In the genomic region with DNA sequence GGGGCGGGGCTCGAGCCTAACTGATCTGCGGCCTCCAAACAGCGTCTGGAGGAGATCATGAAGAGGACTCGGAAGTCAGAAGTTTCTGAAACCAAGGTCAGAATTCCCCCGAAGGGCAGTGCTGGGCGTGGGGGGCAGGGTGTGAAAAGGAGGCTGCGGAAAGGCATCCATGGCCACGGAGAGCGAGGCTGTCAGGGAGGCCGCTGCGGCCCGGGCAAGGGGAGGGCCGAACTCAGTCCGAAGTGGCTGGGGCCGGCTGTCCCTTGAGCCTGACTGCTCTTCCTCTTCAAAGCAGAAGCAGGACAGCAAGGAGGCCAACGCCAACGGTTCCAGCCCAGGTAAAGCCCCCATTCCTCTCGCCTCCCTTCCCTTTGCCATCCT, we compare ENCODE assay signal across 19 cellular contexts. TPM values are rescaled to one million over a fixed set of nuclear protein-coding genes. Genes with fewer than 3 reads are reported as not detected.
A peak's percentile ranks its signal among the peaks of the same experiment; 100 is the strongest.
DNase-seq lines count a peak whose midpoint lies in the region; ATAC-seq and TF ChIP-seq lines count a peak whose summit lies in the region.
"Had no signal": no experiment of that assay in that cellular context is flagged by ENCODE, and none has a peak within 500 bp of the region (broad histone marks: within the 10 kb centered on the region; RNA-seq: fewer than 3 reads in every experiment).

No MANE protein-coding gene starts in this region.

- H3K4me1 ChIP-seq in HUES6 (ENCODE audit: control insufficient read depth, insufficient read depth, low read length) (peaks cover 47% of the 10 kb centered on the region), body of pancreas (peaks cover 27% of the 10 kb centered on the region), stomach (peaks cover 29 to 67% (median 42%) of the 10 kb centered on the region in 4 donors), OCI-LY7 (ENCODE audit: insufficient read depth, low read length, poor library complexity, severe bottlenecking) (peaks cover 15% of the 10 kb centered on the region)

- no peak for TF ChIP-seq POLR2A in body of pancreas (IDR thresholded peaks at IDR 0.05)
- TF ChIP-seq POLR2A in stomach (IDR thresholded peaks at IDR 0.05), result no peak

- intact Hi-C loops in body of pancreas (cut with DNase I), result no loop called here
- intact Hi-C loops in stomach (cut with DNase I; ENCODE audit: low total_unique reads), result no loop called here
- intact Hi-C loops in activated CD4-positive, alpha-beta T cell treated with anti-CD3 and anti-CD28 coated beads, Interleukin-2, amount 10 ng/mL, durations not matched to agents 24 days and 14 days (cut with micrococcal nuclease), result no loop called here
- intact Hi-C loops in OCI-LY7 (cut with micrococcal nuclease; ENCODE audit: unreplicated experiment), result no loop called here

- WGBS in body of pancreas, 2 donors, result 66 to 80% methylated on average over 17 to 19 of the region's 19 CpGs
- WGBS in stomach, 5 donors, result 74 to 85% (median 77%) methylated on average over 13 to 19 of the region's 19 CpGs

- peak overlapping the region; percentile 6 for H3K9ac ChIP-seq in HUES6 (ENCODE audit: low read length)

- H3K9me2 ChIP-seq in OCI-LY7 (ENCODE audit: insufficient read depth, low read length), result no peaks in the 10 kb centered on the region

- H3K4me3 Mint-ChIP-seq in activated CD4-positive, alpha-beta T cell treated with anti-CD3 and anti-CD28 coated beads, Interleukin-2, amount 10 ng/mL, durations not matched to agents 24 days and 14 days, result no peak overlapping the region

- H3K4me3 ChIP-seq in HUES6 (ENCODE audit: low read depth, low read length), result peak overlapping the region; percentile 44
- H3K4me3 ChIP-seq in body of pancreas, result no peak overlapping the region
- H3K4me3 ChIP-seq in stomach, result no peak overlapping the region
- H3K4me3 ChIP-seq in OCI-LY7 (ENCODE audit: low read depth, low read length, poor library complexity, severe bottlenecking), result no peak overlapping the region
- H3K4me3 ChIP-seq: psoas muscle, SJCRH30 had no signal

- H3K9me3 Mint-ChIP-seq in activated CD4-positive, alpha-beta T cell treated with anti-CD3 and anti-CD28 coated beads, Interleukin-2, amount 10 ng/mL, durations not matched to agents 24 days and 14 days, result no peaks in the 10 kb centered on the region
- H3K9me3 Mint-ChIP-seq: nephron progenitor cell had no signal

- TF ChIP-seq EP300 in stomach (IDR thresholded peaks at IDR 0.05), result no peak

- POLR2A ChIA-PET in OCI-LY7 (lab: Charles Lee), result no interaction called here

- H4K20me1 ChIP-seq in OCI-LY7 (ENCODE audit: insufficient read depth, low read length), result no peaks in the 10 kb centered on the region

- H3K9me3 ChIP-seq in HUES6 (ENCODE audit: control insufficient read depth, insufficient read depth, low read depth, low read length) (no peaks in the 10 kb centered on the region), body of pancreas (no peaks in the 10 kb centered on the region), stomach (no peaks in the 10 kb centered on the region), OCI-LY7 (ENCODE audit: low read length) (no peaks in the 10 kb centered on the region)
- H3K9me3 ChIP-seq: psoas muscle, SJCRH30 had no signal

- H3K4me2 ChIP-seq in OCI-LY7 (ENCODE audit: low read length), result no peak overlapping the region

- no peaks in the 10 kb centered on the region for H3K27me3 ChIP-seq in HUES6 (ENCODE audit: control insufficient read depth, insufficient read depth, low read length)
- no peaks in the 10 kb centered on the region for H3K27me3 ChIP-seq in body of pancreas
- no peaks in the 10 kb centered on the region for H3K27me3 ChIP-seq in stomach
- H3K27me3 ChIP-seq: SJCRH30 had no signal

- H3K79me2 ChIP-seq in OCI-LY7 (ENCODE audit: insufficient read depth, low read depth, low read length), result no peaks in the 10 kb centered on the region

- H3K27ac ChIP-seq in HUES6 (ENCODE audit: low read depth, low read length) (no peak overlapping the region), body of pancreas (peak overlapping the region in 3 of 4 donors; percentile 64 to 77 (median 65)), stomach (peak overlapping the region; percentile 23 to 82 (median 76)), OCI-LY7 (ENCODE audit: low read depth, low read length, poor library complexity, severe bottlenecking) (no peak overlapping the region)
- H3K27ac ChIP-seq: SJCRH30 had no signal

- BruUV-seq in OCI-LY7 (replicated peaks; lab: Mats Ljungman, UMichigan), result no TSS peak

- DNase-seq in body of pancreas (no peak), left lobe of liver (ENCODE audit: low spot score) (no peak), stomach (no peak), NCI-H1092 treated with DMSO at 0.1 percent for 48 hours (lab: John Stamatoyannopoulos, UW) (no peak), OCI-LY7 (ENCODE audit: low spot score) (no peak)
- no peak for DNase-seq in activated CD4-positive, alpha-beta T cell treated with anti-CD3 and anti-CD28 coated beads, Interleukin-2, amount 10 ng/mL, durations not matched to agents 24 days and 14 days
- DNase-seq: activated CD4-positive, CD25-positive, alpha-beta regulatory T cell; activated naive CD4-positive, alpha-beta T cell treated with anti-CD3 and anti-CD28 coated beads, Interleukin-2, amount 50 U/mL, for 16 hours; activated T-cell treated with anti-CD3 and anti-CD28 coated beads, Interleukin-2, amount 50 U/mL, for 48 hours; Calu3; hypothalamus; OCI-M1; psoas muscle; SJCRH30; stimulated activated CD4-positive, alpha-beta T cell treated with anti-CD3 and anti-CD28 coated beads, Interleukin-12 subunit alpha, Interleukin-12 subunit beta, amount 100 ng/mL, for 4 hours had no signal

- H2AFZ ChIP-seq in OCI-LY7 (ENCODE audit: low read length), result no peak overlapping the region

- peaks cover 42% of the 10 kb centered on the region for H3K36me3 ChIP-seq in HUES6 (ENCODE audit: control insufficient read depth, insufficient read depth, low read length)
- peaks cover 0 to 10% of the 10 kb centered on the region in 2 donors for H3K36me3 ChIP-seq in body of pancreas (replicated peaks in 1 of 2; ENCODE audit: insufficient read depth in 1 of 2, low read depth in 2 of 2)
- H3K36me3 ChIP-seq in stomach, result peaks cover 64 to 79% (median 77%) of the 10 kb centered on the region in 4 donors
- peaks cover 73% of the 10 kb centered on the region for H3K36me3 ChIP-seq in OCI-LY7 (ENCODE audit: insufficient read depth, low read length)

- CTCF ChIA-PET in OCI-LY7 (lab: Charles Lee; ENCODE audit: unreplicated experiment), result no interaction called here

- ATAC-seq in body of pancreas, result no peak
- ATAC-seq in left lobe of liver, result peak; percentile 11
- ATAC-seq: psoas muscle had no signal

- H3K36me3 Mint-ChIP-seq in activated CD4-positive, alpha-beta T cell treated with anti-CD3 and anti-CD28 coated beads, Interleukin-2, amount 10 ng/mL, durations not matched to agents 24 days and 14 days (ENCODE audit: low read depth), result peaks cover 39% of the 10 kb centered on the region

- H3K27ac Mint-ChIP-seq in activated CD4-positive, alpha-beta T cell treated with anti-CD3 and anti-CD28 coated beads, Interleukin-2, amount 10 ng/mL, durations not matched to agents 24 days and 14 days, result no peak overlapping the region
- H3K27ac Mint-ChIP-seq: nephron progenitor cell had no signal

- TF ChIP-seq CTCF in body of pancreas (IDR thresholded peaks at IDR 0.05) (no peak), stomach (IDR thresholded peaks at IDR 0.05) (no peak), OCI-LY7 (conservative IDR thresholded peaks at IDR 0.05; ENCODE audit: low read length) (no peak)

- H3K4me1 Mint-ChIP-seq in activated CD4-positive, alpha-beta T cell treated with anti-CD3 and anti-CD28 coated beads, Interleukin-2, amount 10 ng/mL, durations not matched to agents 24 days and 14 days, result no peaks in the 10 kb centered on the region

- no peaks in the 10 kb centered on the region for H3K27me3 Mint-ChIP-seq in activated CD4-positive, alpha-beta T cell treated with anti-CD3 and anti-CD28 coated beads, Interleukin-2, amount 10 ng/mL, durations not matched to agents 24 days and 14 days

RNA-seq across cellular contexts. Expression of a gene that starts 23.2 kb away (rescaled TPM):
- total RNA-seq in body of pancreas (10 to 100 TPM; 32.9 to 97.2 TPM), left lobe of liver (13.3 TPM), stomach (100 to 1,000 TPM in 2 of 5 donors, 10 to 100 TPM in 3; 14.6 to 164 (median 40.3) TPM), OCI-LY7 (2022) (94.7 and 101 TPM in 2 replicates)
- polyA plus RNA-seq in stomach, result 10 to 100 TPM; 36.7 to 42.8 (median 42.4) TPM
- 170 and 177 TPM in 2 replicates for total RNA-seq in activated CD4-positive, alpha-beta T cell treated with anti-CD3 and anti-CD28 coated beads, Interleukin-2, amount 10 ng/mL, durations not matched to agents 24 days and 14 days
- total RNA-seq in OCI-LY7 (2014; rRNA removed; shearing (Covaris generic)), result 55.1 and 61.2 TPM in 2 replicates

RNA-seq across cellular contexts. Expression of a gene that starts 29.9 kb away (rescaled TPM):
- 10 to 100 TPM; 45.7 to 71.5 TPM for total RNA-seq in body of pancreas
- total RNA-seq in left lobe of liver, result 24.8 TPM
- 10 to 100 TPM in 4 of 5 donors, 1 to 10 TPM in 1; 8.9 to 63.9 (median 19.8) TPM for total RNA-seq in stomach
- polyA plus RNA-seq in stomach, result 10 to 100 TPM; 61.1 to 64.0 (median 62.8) TPM
- 71.2 and 72.4 TPM in 2 replicates for total RNA-seq in activated CD4-positive, alpha-beta T cell treated with anti-CD3 and anti-CD28 coated beads, Interleukin-2, amount 10 ng/mL, durations not matched to agents 24 days and 14 days
- total RNA-seq in OCI-LY7 (2014; rRNA removed; shearing (Covaris generic)), result 50.3 and 71.0 TPM in 2 replicates
- total RNA-seq in OCI-LY7 (2022), result 55.4 and 60.4 TPM in 2 replicates

RNA-seq across cellular contexts. Expression of a gene that starts 45.0 kb away (rescaled TPM):
- 10 to 100 TPM; 27.4 to 32.2 TPM for total RNA-seq in body of pancreas
- 34.8 TPM for total RNA-seq in left lobe of liver
- total RNA-seq in stomach, result 10 to 100 TPM; 26.4 to 97.9 (median 61.3) TPM
- 10 to 100 TPM; 22.2 to 28.0 (median 26.9) TPM for polyA plus RNA-seq in stomach
- total RNA-seq in activated CD4-positive, alpha-beta T cell treated with anti-CD3 and anti-CD28 coated beads, Interleukin-2, amount 10 ng/mL, durations not matched to agents 24 days and 14 days, result 157 and 161 TPM in 2 replicates
- total RNA-seq in OCI-LY7 (2014; rRNA removed; shearing (Covaris generic)), result 76.1 and 98.7 TPM in 2 replicates
- 131 and 132 TPM in 2 replicates for total RNA-seq in OCI-LY7 (2022)

RNA-seq across cellular contexts. Expression of a gene that starts 54.2 kb away (rescaled TPM):
- total RNA-seq in body of pancreas (1 to 10 TPM; 1.3 to 1.6 TPM), left lobe of liver (0.50 TPM), stomach (10 to 100 TPM in 1 of 5 donors, 1 to 10 TPM in 4; 3.5 to 19.2 (median 5.5) TPM), OCI-LY7 (2022) (not detected in 2 replicates)
- polyA plus RNA-seq in stomach, result 1 to 10 TPM in 2 of 3 donors, under 1 TPM in 1; 0.92 to 5.0 (median 2.0) TPM
- 0.12 TPM in 2 replicates for total RNA-seq in activated CD4-positive, alpha-beta T cell treated with anti-CD3 and anti-CD28 coated beads, Interleukin-2, amount 10 ng/mL, durations not matched to agents 24 days and 14 days
- total RNA-seq in OCI-LY7 (2014; rRNA removed; shearing (Covaris generic)), result not detected in 2 replicates
- total RNA-seq: Calu3; HT-29; T-helper 2 cell treated with Interferon-gamma antibody and Interleukin-4, amounts not matched to agents 100 ng/mL and 5 ng/mL, for 36 hours had no signal

Comparison
In these comparisons a context has a peak if more than half of its experiments do, and no peak if none do; other contexts are left out.
1. H3K27ac ChIP-seq: peak in body of pancreas (3 of 4) and stomach (5 of 5); none in HUES6 (single experiment) and OCI-LY7 (single experiment).